In the genomic region with DNA sequence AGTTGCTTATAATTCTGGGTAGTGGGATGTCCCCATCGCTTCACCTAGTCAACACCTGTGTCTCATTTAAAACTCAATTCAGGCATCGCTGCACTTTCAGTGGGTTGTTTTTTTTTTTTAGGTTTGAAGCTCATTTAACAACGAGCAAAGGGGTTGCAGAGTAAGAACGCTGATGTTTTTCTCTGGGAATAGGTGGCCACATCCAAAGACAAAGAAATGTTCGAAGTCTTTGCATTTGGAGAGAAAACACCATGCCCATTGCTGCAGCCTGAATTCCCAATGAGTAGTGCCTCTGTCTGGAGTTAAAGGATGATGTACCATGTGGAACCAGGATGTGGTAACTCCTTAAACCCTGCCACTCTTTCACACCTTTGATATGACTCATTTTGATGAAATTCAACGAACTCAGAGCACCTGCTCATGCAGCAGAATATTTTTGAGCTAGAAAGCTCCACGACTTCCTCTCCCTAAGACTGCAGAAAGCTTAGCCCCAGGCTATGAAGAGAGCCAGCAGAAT, we compare ENCODE assay signal across 10 cellular contexts. TPM values are rescaled to one million over a fixed set of nuclear protein-coding genes. Genes with fewer than 3 reads are reported as not detected.
DNase-seq lines count a peak whose midpoint lies in the region; ATAC-seq and TF ChIP-seq lines count a peak whose summit lies in the region.
"Had no signal": no experiment of that assay in that cellular context is flagged by ENCODE, and none has a peak within 500 bp of the region (broad histone marks: within the 10 kb centered on the region; RNA-seq: fewer than 3 reads in every experiment).

No MANE protein-coding gene starts in this region.

- H3K4me1 ChIP-seq in adrenal gland (replicated peaks in 1 of 2): no peaks in the 10 kb centered on the region

- no peaks in the 10 kb centered on the region for H3K9me3 ChIP-seq in adrenal gland (replicated peaks in 1 of 3)

- in situ Hi-C loops in GM13977 (cut with MboI; ENCODE audit: low pct_unique_long_range_greater_than_20kb, low sequenced_read_pairs, unreplicated experiment): loop anchor here (10.0 to 25.0 kb wide), 2 partner anchors 182 to 350 kb away; partner anchors contain the start of gene NEK9

- no peaks in the 10 kb centered on the region for H3K36me3 ChIP-seq in adrenal gland (replicated peaks in 1 of 2)

- H3K4me1 Mint-ChIP-seq in CD14-positive monocyte: peaks cover 2% of the 10 kb centered on the region

- peak; percentile 59 for DNase-seq in GM13977 (ENCODE audit: low spot score)
- peak; percentile 77 for DNase-seq in HPDE6-E6E7 (ENCODE audit: extremely low spot score)
- DNase-seq in epithelial cell of prostate (ENCODE audit: low read depth, low spot score): peak; percentile 31
- no peak for DNase-seq in UCSD-AML1 (lab: John Stamatoyannopoulos, UW; ENCODE audit: unreplicated experiment)
- DNase-seq in CD14-positive monocyte (ENCODE audit: low spot score): no peak
- DNase-seq in adrenal gland: no peak
- DNase-seq in germinal center (ENCODE audit: low spot score): no peak
- DNase-seq: hippocampal formation, NCI-H774 had no signal

- H3K4me3 Mint-ChIP-seq in CD14-positive monocyte: no peak overlapping the region

- H3K27ac Mint-ChIP-seq in CD14-positive monocyte: no peak overlapping the region

- 72 to 75% (median 73%) methylated on average over 7 of the region's 7 CpGs for WGBS in adrenal gland, 4 donors

- intact Hi-C loops in CD14-positive monocyte (cut with micrococcal nuclease): loop anchor here (5.0 kb wide), 2 partner anchors 180 to 355 kb away; no protein-coding TSS in a partner anchor
- intact Hi-C loops in adrenal gland (cut with DNase I): loop anchor here (5.0 kb wide), 2 partner anchors 175 to 180 kb away; no protein-coding TSS in a partner anchor

- H3K27me3 Mint-ChIP-seq in CD14-positive monocyte (ENCODE audit: low read depth in 3 of 3): peaks cover 0 to 4% (median 2%) of the 10 kb centered on the region in 3 donors

- no peak for TF ChIP-seq POLR2A in adrenal gland (IDR thresholded peaks at IDR 0.05)

- no peaks in the 10 kb centered on the region for H3K36me3 Mint-ChIP-seq in CD14-positive monocyte

- H3K27me3 ChIP-seq in adrenal gland: no peaks in the 10 kb centered on the region

- H3K4me3 ChIP-seq in adrenal gland: no peak overlapping the region

- peak; percentile 55 for ATAC-seq in GM21526 (IDR thresholded peaks at IDR 0.05; ENCODE audit: low FRiP score, unreplicated experiment)

- H3K9me3 Mint-ChIP-seq in CD14-positive monocyte: peaks cover 0 to 8% (median 4%) of the 10 kb centered on the region in 7 donors

- no peak overlapping the region for H3K27ac ChIP-seq in epithelial cell of prostate
- no peak overlapping the region for H3K27ac ChIP-seq in adrenal gland

- TF ChIP-seq CTCF in GM13977 (IDR thresholded peaks at IDR 0.05; ENCODE audit: extremely low read depth, insufficient read depth, missing control alignments) (no peak), CD14-positive monocyte (IDR thresholded peaks at IDR 0.05) (no peak), adrenal gland (IDR thresholded peaks at IDR 0.05) (no peak)

RNA-seq across cellular contexts. Expression of gene BATF, which starts 35.1 kb away (rescaled TPM):
- 10 to 100 TPM; 20.9 to 25.8 TPM for polyA plus RNA-seq in CD14-positive monocyte
- 1 to 10 TPM in 6 of 8 donors, under 1 TPM in 2; 0.95 to 4.7 (median 2.8) TPM for total RNA-seq in adrenal gland
- polyA plus RNA-seq in adrenal gland: 10 to 100 TPM in 1 of 3 donors, 1 to 10 TPM in 1, under 1 TPM in 1; 0.64 to 11.4 (median 7.2) TPM

RNA-seq across cellular contexts. Expression of gene JDP2, which starts 59.4 kb away (rescaled TPM):
- polyA plus RNA-seq in CD14-positive monocyte: 10 to 100 TPM in 1 of 2 donors, 1 to 10 TPM in 1; 3.5 to 14.2 TPM
- 10 to 100 TPM; 22.0 to 59.8 (median 34.5) TPM for total RNA-seq in adrenal gland
- polyA plus RNA-seq in adrenal gland: 10 to 100 TPM; 11.6 to 32.6 (median 12.4) TPM

Comparison
In these comparisons a context has a peak if more than half of its experiments do, and no peak if none do; other contexts are left out.
1. DNase-seq: peak in GM13977 (single experiment), HPDE6-E6E7 (single experiment) and epithelial cell of prostate (single experiment); none in UCSD-AML1 (single experiment), CD14-positive monocyte (single experiment), adrenal gland (0 of 7) and germinal center (single experiment).